35 cellular contexts compared by ENCODE assay signal in the genomic region with DNA sequence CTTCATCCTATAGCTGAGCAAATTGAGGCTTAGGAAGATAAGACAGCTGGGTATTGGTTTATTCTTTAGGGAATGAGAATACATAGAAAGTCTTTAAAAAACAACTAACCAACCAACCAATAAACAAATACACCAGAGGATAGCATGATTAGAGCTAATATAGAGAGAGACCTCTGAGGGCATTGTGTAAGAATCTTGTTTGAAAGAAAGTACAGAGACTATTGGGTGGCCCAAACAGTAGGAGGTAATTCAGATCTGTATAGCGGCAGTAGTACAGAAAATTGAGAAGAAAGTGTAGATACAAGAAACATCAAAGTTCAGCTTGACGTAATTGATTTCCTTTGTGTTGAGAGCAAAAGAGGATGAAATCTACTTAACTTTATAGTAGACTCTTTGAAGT.
"Had no signal": no experiment of that assay in that cellular context is flagged by ENCODE, and none has a peak within 500 bp of the region (broad histone marks: within the 10 kb centered on the region; RNA-seq: fewer than 3 reads in every experiment).

No MANE protein-coding gene starts in this region.

- DNase-seq: Karpas-422, Kasumi-1, KG1, MG63, MM.1S, MV-4-11, NCI-H1048, NCI-H1092, NCI-H1092 treated with DMSO at 0.1 percent for 48 hours, NCI-H1105, NCI-H1105 treated with DMSO at 0.1 percent for 48 hours, NCI-H1417, NCI-H1417 treated with DMSO at 0.1 percent for 48 hours, NCI-H1436, NCI-H1436 treated with DMSO at 0.1 percent for 48 hours, NCI-H146, NCI-H1694, NCI-H1694 treated with DMSO at 0.1 percent for 48 hours, NCI-H187, NCI-H187 treated with DMSO at 0.1 percent for 48 hours, NCI-H1930, NCI-H2029, NCI-H2029 treated with DMSO at 0.1 percent for 48 hours, NCI-H2081, NCI-H2081 treated with DMSO at 0.1 percent for 48 hours, NCI-H2107, NCI-H2171, NCI-H2171 treated with DMSO at 0.1 percent for 48 hours, NCI-H2227 treated with DMSO at 0.1 percent for 48 hours, NCI-H226, NCI-H345, NCI-H446, NCI-H446 treated with DMSO at 0.1 percent for 48 hours, NCI-H510A had no signal

- H3K9ac ChIP-seq: KMS-11 had no signal

- H3K4me2 ChIP-seq: KMS-11 had no signal

- H3K9me3 ChIP-seq: MG63 had no signal

- H3K27ac ChIP-seq: KMS-11 had no signal

- H3K36me3 ChIP-seq: MG63 had no signal

- H3K27me3 ChIP-seq: MG63 had no signal

- H3K4me3 ChIP-seq: MG63 had no signal
